Comparison of ENCODE assay signal across 33 cellular contexts in the genomic region with DNA sequence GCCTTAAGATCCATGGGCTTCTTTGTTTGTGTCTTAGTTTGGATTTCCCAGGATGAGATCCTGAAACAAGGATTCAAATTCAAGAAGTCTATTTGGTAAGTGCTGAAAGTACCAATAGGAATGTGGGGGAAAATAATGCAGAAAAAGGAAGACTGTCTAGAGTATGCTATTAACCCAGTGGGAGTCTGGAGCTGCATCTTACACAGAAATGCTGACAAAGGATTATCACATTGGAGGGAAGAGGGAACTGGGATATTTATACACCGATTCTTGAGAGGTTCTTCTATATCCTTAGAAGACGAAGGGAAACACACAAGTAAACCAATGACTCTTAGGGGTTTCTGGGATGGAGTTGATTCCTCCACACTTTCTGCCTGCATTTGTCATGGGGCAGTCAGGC.
"Had no signal": no experiment of that assay in that cellular context is flagged by ENCODE, and none has a peak within 500 bp of the region (broad histone marks: within the 10 kb centered on the region; RNA-seq: fewer than 3 reads in every experiment).

No MANE protein-coding gene starts in this region.

- H3K36me3 ChIP-seq: adrenal gland, brain microvascular endothelial cell, breast epithelium had no signal

- H3K9me3 ChIP-seq: adrenal gland, body of pancreas, breast epithelium had no signal

- H3K27me3 ChIP-seq: adrenal gland, body of pancreas, brain microvascular endothelial cell, breast epithelium had no signal

- FAIRE-seq: astrocyte, TTC549 had no signal

- H3K4me3 ChIP-seq: adrenal gland, body of pancreas, breast epithelium had no signal

- H3K4me1 ChIP-seq: adrenal gland, body of pancreas, breast epithelium had no signal

- H3K27ac ChIP-seq: adrenal gland, body of pancreas, brain microvascular endothelial cell, breast epithelium, VCaP had no signal

- ATAC-seq: activated CD8-positive, alpha-beta T cell treated with anti-CD3 and anti-CD28 coated beads for 36 hours; activated naive CD4-positive, alpha-beta T cell treated with anti-CD3 and anti-CD28 coated beads, Interleukin-2, amount 50 U/mL, for 72 hours; activated T-cell treated with anti-CD3 and anti-CD28 coated beads, Interleukin-2, amount 50 U/mL, for 4 hours; activated T-cell treated with anti-CD3 and anti-CD28 coated beads, Interleukin-2, amount 50 U/mL, for 72 hours; activated T-helper 17 cell treated with anti-CD3 and anti-CD28 coated beads, Interleukin-2, amount 50 U/mL, for 72 hours; body of pancreas had no signal

- DNase-seq: activated B cell treated with CpG ODN at 0.5 μM for 24 hours; activated CD4-positive, alpha-beta memory T cell treated with anti-CD3 and anti-CD28 coated beads for 36 hours; activated CD4-positive, alpha-beta T cell treated with anti-CD3 and anti-CD28 coated beads for 4 hours; activated CD4-positive, alpha-beta T cell treated with anti-CD3 and anti-CD28 coated beads, Interleukin-2, amount 10 ng/mL, durations not matched to agents 24 days and 14 days; activated CD4-positive, alpha-beta T cell treated with anti-CD3 and anti-CD28 coated beads, Interleukin-2, amount 50 U/mL, for 1 hour; activated CD4-positive, alpha-beta T cell treated with anti-CD3 and anti-CD28 coated beads, Interleukin-2, amount 50 U/mL, for 4 hours; activated CD4-positive, CD25-positive, alpha-beta regulatory T cell treated with anti-CD3 and anti-CD28 coated beads, Interleukin-2, amount 50 U/mL, for 72 hours; activated CD8-positive, alpha-beta memory T cell treated with anti-CD3 and anti-CD28 coated beads, Interleukin-2, amount 50 U/mL, for 4 hours; activated CD8-positive, alpha-beta T cell treated with anti-CD3 and anti-CD28 coated beads for 36 hours; activated effector memory CD4-positive, alpha-beta T cell treated with anti-CD3 and anti-CD28 coated beads, Interleukin-2, amount 50 U/mL, for 16 hours; activated gamma-delta T cell treated with Interleukin-2 at 50 U/mL for 16 hours; activated naive CD4-positive, alpha-beta T cell; activated naive CD4-positive, alpha-beta T cell treated with anti-CD3 and anti-CD28 coated beads for 36 hours; activated naive CD4-positive, alpha-beta T cell treated with anti-CD3 and anti-CD28 coated beads, Interleukin-2, amount 50 U/mL, for 16 hours; activated naive CD8-positive, alpha-beta T cell treated with anti-CD3 and anti-CD28 coated beads for 36 hours; activated T-cell treated with anti-CD3 and anti-CD28 coated beads for 4 hours; activated T-cell treated with anti-CD3 and anti-CD28 coated beads, Interleukin-2, amount 50 U/mL, for 1 hour; activated T-cell treated with anti-CD3 and anti-CD28 coated beads, Interleukin-2, amount 50 U/mL, for 4 hours; activated T-cell treated with anti-CD3 and anti-CD28 coated beads, Interleukin-2, amount 50 U/mL, for 72 hours; adrenal gland; amniotic stem cell; aorta; body of pancreas; brain microvascular endothelial cell; central memory CD4-positive, alpha-beta T cell; T-helper 2 cell; T-helper 9 cell had no signal
